In genomic region chr5:178786424-178786823, GRCh38 we compare ENCODE assay signal across 14 cellular contexts. TPM values are rescaled to one million over a fixed set of nuclear protein-coding genes. Genes with fewer than 3 reads are reported as not detected.
DNase-seq lines count a peak whose midpoint lies in the region; ATAC-seq and TF ChIP-seq lines count a peak whose summit lies in the region.
"Had no signal": no experiment of that assay in that cellular context is flagged by ENCODE, and none has a peak within 500 bp of the region (broad histone marks: within the 10 kb centered on the region; RNA-seq: fewer than 3 reads in every experiment).

No MANE protein-coding gene starts in this region.

- no peaks in the 10 kb centered on the region for H3K27me3 ChIP-seq in RWPE2 (ENCODE audit: insufficient read depth, poor library complexity, severe bottlenecking)
- no peaks in the 10 kb centered on the region for H3K27me3 ChIP-seq in hepatocyte
- peaks cover 3% of the 10 kb centered on the region for H3K27me3 ChIP-seq in suprapubic skin

- no peak for ATAC-seq in RWPE2 (ENCODE audit: low read depth)
- ATAC-seq: Right ventricle myocardium inferior had no signal

- no peak overlapping the region for H3K4me3 Mint-ChIP-seq in activated CD4-positive, alpha-beta T cell treated with anti-CD3 and anti-CD28 coated beads, Interleukin-2, amount 10 ng/mL, durations not matched to agents 24 days and 14 days
- H3K4me3 Mint-ChIP-seq in activated T-helper 1 cell treated with anti-CD3 and anti-CD28 coated beads, Interleukin-12 subunit alpha, Interleukin-12 subunit beta, Interleukin-2, Interleukin-4 antibody, amounts not matched to agents 30 ng/mL and 10 ng/mL and 1 ng/mL, durations not matched to agents 14 hours and 24 hours and 36 hours, result no peak overlapping the region
- H3K4me3 Mint-ChIP-seq: CD4-positive, CD25-positive, alpha-beta regulatory T cell; IgD-negative memory B cell had no signal

- H3K27ac ChIP-seq in RWPE2 (ENCODE audit: poor library complexity, severe bottlenecking) (peak overlapping the region; percentile 75), hepatocyte (peak overlapping the region; percentile 46), suprapubic skin (peak overlapping the region; percentile 18)

- no peak for TF ChIP-seq EP300 in suprapubic skin (IDR thresholded peaks at IDR 0.05)

- H3K9me3 ChIP-seq in RWPE2 (ENCODE audit: severe bottlenecking), result no peaks in the 10 kb centered on the region
- no peaks in the 10 kb centered on the region for H3K9me3 ChIP-seq in hepatocyte (ENCODE audit: low read depth)
- no peaks in the 10 kb centered on the region for H3K9me3 ChIP-seq in suprapubic skin

- H3K9me2 ChIP-seq in hepatocyte (replicated peaks; ENCODE audit: insufficient read depth), result no peaks in the 10 kb centered on the region

- H3K36me3 Mint-ChIP-seq in activated CD4-positive, alpha-beta T cell treated with anti-CD3 and anti-CD28 coated beads, Interleukin-2, amount 10 ng/mL, durations not matched to agents 24 days and 14 days (ENCODE audit: low read depth), result no peaks in the 10 kb centered on the region
- H3K36me3 Mint-ChIP-seq in activated T-helper 1 cell treated with anti-CD3 and anti-CD28 coated beads, Interleukin-12 subunit alpha, Interleukin-12 subunit beta, Interleukin-2, Interleukin-4 antibody, amounts not matched to agents 30 ng/mL and 10 ng/mL and 1 ng/mL, durations not matched to agents 14 hours and 24 hours and 36 hours (ENCODE audit: low read depth), result no peaks in the 10 kb centered on the region
- H3K36me3 Mint-ChIP-seq: CD4-positive, CD25-positive, alpha-beta regulatory T cell; IgD-negative memory B cell had no signal

- H3K4me1 Mint-ChIP-seq in activated CD4-positive, alpha-beta T cell treated with anti-CD3 and anti-CD28 coated beads, Interleukin-2, amount 10 ng/mL, durations not matched to agents 24 days and 14 days, result no peaks in the 10 kb centered on the region
- no peaks in the 10 kb centered on the region for H3K4me1 Mint-ChIP-seq in activated T-helper 1 cell treated with anti-CD3 and anti-CD28 coated beads, Interleukin-12 subunit alpha, Interleukin-12 subunit beta, Interleukin-2, Interleukin-4 antibody, amounts not matched to agents 30 ng/mL and 10 ng/mL and 1 ng/mL, durations not matched to agents 14 hours and 24 hours and 36 hours (ENCODE audit: low read depth)
- H3K4me1 Mint-ChIP-seq: CD4-positive, CD25-positive, alpha-beta regulatory T cell; IgD-negative memory B cell had no signal

- no peaks in the 10 kb centered on the region for H3K27me3 Mint-ChIP-seq in activated CD4-positive, alpha-beta T cell treated with anti-CD3 and anti-CD28 coated beads, Interleukin-2, amount 10 ng/mL, durations not matched to agents 24 days and 14 days
- no peaks in the 10 kb centered on the region for H3K27me3 Mint-ChIP-seq in activated T-helper 1 cell treated with anti-CD3 and anti-CD28 coated beads, Interleukin-12 subunit alpha, Interleukin-12 subunit beta, Interleukin-2, Interleukin-4 antibody, amounts not matched to agents 30 ng/mL and 10 ng/mL and 1 ng/mL, durations not matched to agents 14 hours and 24 hours and 36 hours (ENCODE audit: insufficient read depth)

- no peaks in the 10 kb centered on the region for H3K79me2 ChIP-seq in hepatocyte

- TF ChIP-seq CTCF in RWPE2 (IDR thresholded peaks at IDR 0.05; ENCODE audit: poor library complexity, severe bottlenecking) (no peak), hepatocyte (IDR thresholded peaks at IDR 0.05; ENCODE audit: poor library complexity) (no peak), suprapubic skin (IDR thresholded peaks at IDR 0.05) (no peak)

- peaks cover 4% of the 10 kb centered on the region for H3K9me3 Mint-ChIP-seq in activated CD4-positive, alpha-beta T cell treated with anti-CD3 and anti-CD28 coated beads, Interleukin-2, amount 10 ng/mL, durations not matched to agents 24 days and 14 days
- no peaks in the 10 kb centered on the region for H3K9me3 Mint-ChIP-seq in activated T-helper 1 cell treated with anti-CD3 and anti-CD28 coated beads, Interleukin-12 subunit alpha, Interleukin-12 subunit beta, Interleukin-2, Interleukin-4 antibody, amounts not matched to agents 30 ng/mL and 10 ng/mL and 1 ng/mL, durations not matched to agents 14 hours and 24 hours and 36 hours

- no peak overlapping the region for H3K4me2 ChIP-seq in hepatocyte

- 80% methylated on average over 13 of the region's 13 CpGs for WGBS in hepatocyte (ENCODE audit: low lambda C conversion rate, missing lambda C conversion rate)
- 84% methylated on average over 13 of the region's 13 CpGs for WGBS in suprapubic skin

- TF ChIP-seq POLR2A in suprapubic skin (IDR thresholded peaks at IDR 0.05), result no peak

- H3K4me3 ChIP-seq in RWPE2 (ENCODE audit: severe bottlenecking) (no peak overlapping the region), hepatocyte (no peak overlapping the region), suprapubic skin (no peak overlapping the region)

- H3K36me3 ChIP-seq in RWPE2 (ENCODE audit: low read depth) (no peaks in the 10 kb centered on the region), hepatocyte (replicated peaks; ENCODE audit: insufficient read depth, low read depth) (no peaks in the 10 kb centered on the region), suprapubic skin (no peaks in the 10 kb centered on the region)

- DNase-seq in Daoy (ENCODE audit: low read depth) (peak; percentile 11), RWPE2 (ENCODE audit: low spot score) (peak; percentile 45), hepatocyte (ENCODE audit: low spot score) (no peak), suprapubic skin (ENCODE audit: low spot score in 2 of 2) (no peak), NCI-H2196 (lab: John Stamatoyannopoulos, UW; ENCODE audit: unreplicated experiment) (no peak)
- DNase-seq in activated CD4-positive, alpha-beta T cell treated with anti-CD3 and anti-CD28 coated beads, Interleukin-2, amount 10 ng/mL, durations not matched to agents 24 days and 14 days, result no peak
- DNase-seq in activated T-helper 1 cell treated with anti-CD3 and anti-CD28 coated beads, Interleukin-12 subunit alpha, Interleukin-12 subunit beta, Interleukin-2, Interleukin-4 antibody, amounts not matched to agents 30 ng/mL and 10 ng/mL and 1 ng/mL, durations not matched to agents 14 hours and 24 hours and 36 hours (ENCODE audit: low spot score), result no peak
- DNase-seq: CD4-positive, CD25-positive, alpha-beta regulatory T cell; NCI-H1436; NCI-H2081 treated with DMSO at 0.1 percent for 48 hours; NCI-H526 treated with DMSO at 0.1 percent for 48 hours; OCI-M1 had no signal

- H3K27ac Mint-ChIP-seq in activated CD4-positive, alpha-beta T cell treated with anti-CD3 and anti-CD28 coated beads, Interleukin-2, amount 10 ng/mL, durations not matched to agents 24 days and 14 days, result no peak overlapping the region
- H3K27ac Mint-ChIP-seq in activated T-helper 1 cell treated with anti-CD3 and anti-CD28 coated beads, Interleukin-12 subunit alpha, Interleukin-12 subunit beta, Interleukin-2, Interleukin-4 antibody, amounts not matched to agents 30 ng/mL and 10 ng/mL and 1 ng/mL, durations not matched to agents 14 hours and 24 hours and 36 hours, result no peak overlapping the region
- H3K27ac Mint-ChIP-seq: CD4-positive, CD25-positive, alpha-beta regulatory T cell; IgD-negative memory B cell had no signal

- intact Hi-C loops in activated CD4-positive, alpha-beta T cell treated with anti-CD3 and anti-CD28 coated beads, Interleukin-2, amount 10 ng/mL, durations not matched to agents 24 days and 14 days (cut with micrococcal nuclease), result no loop called here
- intact Hi-C loops in activated T-helper 1 cell treated with anti-CD3 and anti-CD28 coated beads, Interleukin-12 subunit alpha, Interleukin-12 subunit beta, Interleukin-2, Interleukin-4 antibody, amounts not matched to agents 30 ng/mL and 10 ng/mL and 1 ng/mL, durations not matched to agents 14 hours and 24 hours and 36 hours (cut with micrococcal nuclease), result no loop called here

- no peaks in the 10 kb centered on the region for H4K20me1 ChIP-seq in hepatocyte (ENCODE audit: insufficient read depth, poor library complexity, severe bottlenecking)

- no peak overlapping the region for H2AFZ ChIP-seq in hepatocyte

- H3K4me1 ChIP-seq in RWPE2 (ENCODE audit: insufficient read depth, poor library complexity, severe bottlenecking) (peaks cover 28% of the 10 kb centered on the region), hepatocyte (ENCODE audit: insufficient read depth) (peaks cover 11% of the 10 kb centered on the region), suprapubic skin (no peaks in the 10 kb centered on the region)

RNA-seq across cellular contexts. Expression of gene ZNF354A, which starts 56.0 kb away (rescaled TPM):
- 14.5 and 18.8 TPM in 2 replicates for total RNA-seq in Daoy (2014; rRNA removed; shearing (Covaris generic))
- total RNA-seq in hepatocyte, result 9.1 and 13.1 TPM in 2 replicates
- 7.8 and 16.3 TPM in 2 replicates for polyA plus RNA-seq in hepatocyte
- 10 to 100 TPM; 12.1 to 44.1 (median 18.2) TPM for total RNA-seq in suprapubic skin
- total RNA-seq in activated CD4-positive, alpha-beta T cell treated with anti-CD3 and anti-CD28 coated beads, Interleukin-2, amount 10 ng/mL, durations not matched to agents 24 days and 14 days, result 10.2 and 11.9 TPM in 2 replicates
- 9.6 and 10.6 TPM in 2 replicates for total RNA-seq in activated T-helper 1 cell treated with anti-CD3 and anti-CD28 coated beads, Interleukin-12 subunit alpha, Interleukin-12 subunit beta, Interleukin-2, Interleukin-4 antibody, amounts not matched to agents 30 ng/mL and 10 ng/mL and 1 ng/mL, durations not matched to agents 14 hours and 24 hours and 36 hours

Comparison
In these comparisons a context has a peak if more than half of its experiments do, and no peak if none do; other contexts are left out.
1. DNase-seq: peak in Daoy (single experiment) and RWPE2 (single experiment); none in hepatocyte (single experiment), suprapubic skin (0 of 2), activated CD4-positive, alpha-beta T cell treated with anti-CD3 and anti-CD28 coated beads, Interleukin-2, amount 10 ng/mL, durations not matched to agents 24 days and 14 days (single experiment), activated T-helper 1 cell treated with anti-CD3 and anti-CD28 coated beads, Interleukin-12 subunit alpha, Interleukin-12 subunit beta, Interleukin-2, Interleukin-4 antibody, amounts not matched to agents 30 ng/mL and 10 ng/mL and 1 ng/mL, durations not matched to agents 14 hours and 24 hours and 36 hours (single experiment) and NCI-H2196 (single experiment).
2. H3K27ac ChIP-seq: peak in every context shown above with its lines; median percentile 75 in RWPE2; 46 in hepatocyte; 18 in suprapubic skin.